Comparison of ENCODE assay signal across 15 cellular contexts in the genomic region with DNA sequence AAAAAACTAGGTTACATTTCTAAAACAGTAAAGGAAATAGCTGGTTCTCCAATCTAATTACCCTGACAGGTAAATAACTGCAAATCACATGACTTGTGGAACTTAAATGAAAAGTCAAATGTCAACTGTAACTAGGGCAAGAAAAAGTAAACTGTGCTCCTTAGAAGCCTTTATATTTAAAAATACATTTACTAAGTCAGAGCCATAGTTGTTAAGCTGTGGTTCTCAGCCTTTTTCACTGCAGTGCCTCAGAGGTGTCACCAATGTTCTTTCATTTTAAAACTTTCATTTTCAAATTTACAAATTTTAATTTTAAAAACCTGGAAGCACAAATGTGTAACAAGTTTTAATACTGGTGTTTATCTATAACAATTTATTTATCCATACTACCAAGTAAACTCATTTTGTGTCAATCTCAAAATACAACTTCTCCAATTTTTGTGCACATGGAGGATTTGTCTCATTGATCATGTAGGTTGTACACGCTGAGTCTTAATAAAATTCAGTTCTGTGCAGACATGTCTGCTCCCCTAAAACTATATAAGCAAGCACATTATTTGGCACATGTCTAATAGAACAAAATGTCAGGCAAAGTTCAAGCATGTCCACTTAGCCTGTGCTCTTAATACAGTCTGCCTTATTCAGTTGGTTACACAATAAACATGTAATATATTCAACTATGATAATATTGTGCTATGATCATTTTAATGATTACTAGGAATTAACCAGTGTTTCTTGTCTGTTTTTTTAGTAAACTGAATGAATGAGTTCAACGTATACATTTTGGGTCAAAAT.
"Had no signal": no experiment of that assay in that cellular context is flagged by ENCODE, and none has a peak within 500 bp of the region (broad histone marks: within the 10 kb centered on the region; RNA-seq: fewer than 3 reads in every experiment).

No MANE protein-coding gene starts in this region.

- H3K9me3 Mint-ChIP-seq: activated T-cell treated with anti-CD3 and anti-CD28 coated beads, Interleukin-2, amount 50 U/mL, for 72 hours; T-helper 2 cell treated with Interferon-gamma antibody and Interleukin-4, amounts not matched to agents 5 μg/mL and 100 μg/mL, for 36 hours had no signal

- H3K27ac Mint-ChIP-seq: activated T-cell treated with anti-CD3 and anti-CD28 coated beads, Interleukin-2, amount 50 U/mL, for 72 hours; T-helper 2 cell treated with Interferon-gamma antibody and Interleukin-4, amounts not matched to agents 5 μg/mL and 100 μg/mL, for 36 hours had no signal

- H3K4me2 ChIP-seq: smooth muscle cell had no signal

- ATAC-seq: activated T-cell treated with anti-CD3 and anti-CD28 coated beads, Interleukin-2, amount 50 U/mL, for 72 hours; stimulated activated naive CD8-positive, alpha-beta T cell treated with anti-CD3 and anti-CD28 coated beads, Interleukin-15, Interleukin-2, amounts not matched to agents 100 U/mL and 50 U/mL, for 24 hours had no signal

- H3K36me3 ChIP-seq: transverse colon had no signal

- H3K4me3 ChIP-seq: smooth muscle cell, transverse colon had no signal

- H3K27ac ChIP-seq: epithelial cell of prostate, transverse colon had no signal

- DNase-seq: activated CD4-positive, alpha-beta T cell treated with anti-CD3 and anti-CD28 coated beads, Interleukin-2, amount 50 U/mL, for 4 hours; activated naive CD4-positive, alpha-beta T cell; activated T-cell treated with anti-CD3 and anti-CD28 coated beads, Interleukin-2, amount 50 U/mL, for 72 hours; head of caudate nucleus; kidney; mesendoderm; nephron progenitor cell; occipital lobe; right cardiac atrium; stimulated activated naive CD8-positive, alpha-beta T cell treated with anti-CD3 and anti-CD28 coated beads, Interleukin-15, Interleukin-2, amounts not matched to agents 100 U/mL and 50 U/mL, for 24 hours; SW 1271; transverse colon had no signal

- H3K9me3 ChIP-seq: transverse colon had no signal

- H3K4me3 Mint-ChIP-seq: nephron progenitor cell; T-helper 2 cell treated with Interferon-gamma antibody and Interleukin-4, amounts not matched to agents 5 μg/mL and 100 μg/mL, for 36 hours had no signal

- H3K27me3 ChIP-seq: transverse colon had no signal
